31 cellular contexts compared by ENCODE assay signal in genomic region chr13:75978815-75979214, GRCh38.
"Had no signal": no experiment of that assay in that cellular context is flagged by ENCODE, and none has a peak within 500 bp of the region (broad histone marks: within the 10 kb centered on the region; RNA-seq: fewer than 3 reads in every experiment).

No MANE protein-coding gene starts in this region.

- H3K4me1 Mint-ChIP-seq: activated B cell treated with CpG ODN at 0.5 μM for 24 hours; activated CD4-positive, alpha-beta memory T cell treated with anti-CD3 and anti-CD28 coated beads, Interleukin-2, amount 10 ng/mL, durations not matched to agents 7 days and 5 days; activated CD4-positive, alpha-beta T cell treated with anti-CD3 and anti-CD28 coated beads, Interleukin-2, amount 10 ng/mL, durations not matched to agents 24 days and 14 days; activated T-helper 17 cell treated with anti-CD3 and anti-CD28 coated beads, Interleukin-2, amount 50 U/mL, for 72 hours; T-helper 17 cell had no signal

- ATAC-seq: activated CD4-positive, CD25-positive, alpha-beta regulatory T cell treated with anti-CD3 and anti-CD28 coated beads, Interleukin-2, amount 50 U/mL, for 24 hours; activated T-cell treated with anti-CD3 and anti-CD28 coated beads, Interleukin-2, amount 50 U/mL, for 4 hours; activated T-helper 17 cell treated with anti-CD3 and anti-CD28 coated beads, Interleukin-2, amount 50 U/mL, for 72 hours; esophagus mucosa; gastroesophageal sphincter; heart right ventricle; T-helper 17 cell had no signal

- H3K4me2 ChIP-seq: hepatocyte had no signal

- H3K27ac Mint-ChIP-seq: activated B cell treated with CpG ODN at 0.5 μM for 24 hours; activated CD4-positive, alpha-beta memory T cell treated with anti-CD3 and anti-CD28 coated beads, Interleukin-2, amount 10 ng/mL, durations not matched to agents 7 days and 5 days; activated CD4-positive, alpha-beta T cell treated with anti-CD3 and anti-CD28 coated beads, Interleukin-2, amount 10 ng/mL, durations not matched to agents 24 days and 14 days; activated naive CD8-positive, alpha-beta T cell; activated T-helper 17 cell treated with anti-CD3 and anti-CD28 coated beads, Interleukin-2, amount 50 U/mL, for 72 hours; T-helper 17 cell; T-helper 2 cell treated with Interferon-gamma antibody and Interleukin-4, amounts not matched to agents 5 μg/mL and 100 μg/mL, for 36 hours had no signal

- H3K4me3 ChIP-seq: cardiac muscle cell, colonic mucosa, gastroesophageal sphincter, heart right ventricle, hepatocyte had no signal

- FAIRE-seq: astrocyte, endothelial cell of umbilical vein had no signal

- H3K27me3 ChIP-seq: brain microvascular endothelial cell, cardiac muscle cell, colonic mucosa, gastroesophageal sphincter, heart right ventricle, hepatocyte had no signal

- H3K27me3 Mint-ChIP-seq: activated B cell treated with CpG ODN at 0.5 μM for 24 hours; activated CD4-positive, alpha-beta memory T cell treated with anti-CD3 and anti-CD28 coated beads, Interleukin-2, amount 10 ng/mL, durations not matched to agents 7 days and 5 days; activated CD4-positive, alpha-beta T cell treated with anti-CD3 and anti-CD28 coated beads, Interleukin-2, amount 10 ng/mL, durations not matched to agents 24 days and 14 days; activated naive CD8-positive, alpha-beta T cell; activated T-helper 17 cell treated with anti-CD3 and anti-CD28 coated beads, Interleukin-2, amount 50 U/mL, for 72 hours; T-helper 17 cell had no signal

- H3K9me3 Mint-ChIP-seq: activated B cell treated with CpG ODN at 0.5 μM for 24 hours; activated CD4-positive, alpha-beta memory T cell treated with anti-CD3 and anti-CD28 coated beads, Interleukin-2, amount 10 ng/mL, durations not matched to agents 7 days and 5 days; activated CD4-positive, alpha-beta T cell treated with anti-CD3 and anti-CD28 coated beads, Interleukin-2, amount 10 ng/mL, durations not matched to agents 24 days and 14 days; activated T-cell treated with anti-CD3 and anti-CD28 coated beads, Interleukin-2, amount 50 U/mL, for 4 hours; activated T-helper 17 cell treated with anti-CD3 and anti-CD28 coated beads, Interleukin-2, amount 50 U/mL, for 72 hours; T-helper 2 cell treated with Interferon-gamma antibody and Interleukin-4, amounts not matched to agents 5 μg/mL and 100 μg/mL, for 36 hours had no signal

- H3K36me3 Mint-ChIP-seq: activated naive CD8-positive, alpha-beta T cell had no signal

- H3K4me3 Mint-ChIP-seq: activated B cell treated with CpG ODN at 0.5 μM for 24 hours; activated CD4-positive, alpha-beta memory T cell treated with anti-CD3 and anti-CD28 coated beads, Interleukin-2, amount 10 ng/mL, durations not matched to agents 7 days and 5 days; activated CD4-positive, alpha-beta T cell treated with anti-CD3 and anti-CD28 coated beads, Interleukin-2, amount 10 ng/mL, durations not matched to agents 24 days and 14 days; activated naive CD8-positive, alpha-beta T cell; activated T-cell treated with anti-CD3 and anti-CD28 coated beads, Interleukin-2, amount 50 U/mL, for 4 hours; activated T-helper 17 cell treated with anti-CD3 and anti-CD28 coated beads, Interleukin-2, amount 50 U/mL, for 72 hours; T-helper 17 cell; T-helper 2 cell treated with Interferon-gamma antibody and Interleukin-4, amounts not matched to agents 5 μg/mL and 100 μg/mL, for 36 hours had no signal

- DNase-seq: activated B cell treated with CpG ODN at 0.5 μM for 24 hours; activated CD4-positive, alpha-beta memory T cell treated with anti-CD3 and anti-CD28 coated beads, Interleukin-2, amount 10 ng/mL, durations not matched to agents 7 days and 5 days; activated CD4-positive, alpha-beta T cell treated with anti-CD3 and anti-CD28 coated beads, Interleukin-2, amount 10 ng/mL, durations not matched to agents 24 days and 14 days; activated effector memory CD4-positive, alpha-beta T cell treated with Interleukin-2 at 50 U/mL for 16 hours; activated gamma-delta T cell treated with Interleukin-2 at 50 U/mL for 16 hours; activated naive CD4-positive, alpha-beta T cell treated with anti-CD3 and anti-CD28 coated beads, Interleukin-2, amount 50 U/mL, for 16 hours; activated naive CD4-positive, alpha-beta T cell treated with Interleukin-2 at 50 U/mL for 16 hours; activated T-cell treated with anti-CD3 and anti-CD28 coated beads, Interleukin-2, amount 50 U/mL, for 4 hours; amniotic stem cell; anterior cingulate cortex; brain microvascular endothelial cell; central memory CD4-positive, alpha-beta T cell; cerebellar nuclear complex; colonic mucosa; effector CD8-positive, alpha-beta T cell; foreskin melanocyte; heart right ventricle; T-helper 1 cell; T-helper 17 cell; T1000; WERI-Rb-1 had no signal

- H3K36me3 ChIP-seq: brain microvascular endothelial cell, cardiac muscle cell, colonic mucosa, gastroesophageal sphincter, heart right ventricle, WERI-Rb-1 had no signal

- H3K27ac ChIP-seq: brain microvascular endothelial cell, cardiac muscle cell, colonic mucosa, gastroesophageal sphincter, heart right ventricle, hepatocyte, WERI-Rb-1 had no signal

- H3K9me3 ChIP-seq: colonic mucosa, gastroesophageal sphincter, heart right ventricle had no signal

- H2AFZ ChIP-seq: hepatocyte had no signal

- H3K79me2 ChIP-seq: hepatocyte had no signal

- H3K4me1 ChIP-seq: colonic mucosa, gastroesophageal sphincter, heart right ventricle had no signal
